8 cellular contexts compared by ENCODE assay signal in the genomic region with DNA sequence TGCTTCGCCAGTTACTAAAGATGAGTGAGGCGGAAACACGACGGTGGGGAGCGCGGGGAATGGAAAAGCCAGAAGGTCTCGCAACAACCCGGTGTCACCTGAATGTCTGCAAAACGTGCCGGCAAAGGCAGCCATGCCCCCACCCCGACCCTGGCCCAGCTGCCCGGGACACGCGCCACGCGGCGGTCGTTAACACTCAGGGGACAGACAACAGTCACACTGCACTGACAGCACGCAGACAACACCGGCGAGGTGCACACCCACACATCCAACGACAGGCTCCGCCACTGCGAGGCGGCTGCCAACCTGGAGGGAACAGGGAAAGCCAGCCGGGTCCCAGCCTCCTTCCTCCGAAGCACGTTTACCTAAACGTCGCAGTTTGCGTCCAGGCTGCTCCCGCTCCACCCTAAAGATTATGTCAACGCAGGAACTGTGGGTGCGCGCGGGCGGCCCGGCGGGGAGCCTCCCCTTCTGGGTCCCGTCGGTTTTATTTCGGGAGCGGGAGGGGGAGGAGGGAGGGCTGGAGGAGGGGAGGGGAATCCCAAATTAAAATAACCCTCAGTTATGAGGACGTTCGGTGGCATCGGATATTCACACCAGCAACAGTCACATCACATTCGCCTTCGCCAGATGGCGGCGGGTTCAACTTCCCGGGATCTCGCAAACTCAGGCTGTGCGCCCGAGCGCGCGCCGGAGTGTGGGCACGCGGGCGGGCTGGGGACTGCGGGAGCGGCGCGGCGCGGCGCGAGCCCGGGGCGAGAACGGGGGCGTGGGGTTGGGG. TPM values are rescaled to one million over a fixed set of nuclear protein-coding genes. Genes with fewer than 3 reads are reported as not detected.
DNase-seq lines count a peak whose midpoint lies in the region; ATAC-seq lines count a peak whose summit lies in the region.

No MANE protein-coding gene starts in this region.

- peak overlapping the region; percentile 78 for H3K27ac ChIP-seq in CD4-positive, CD25-positive, alpha-beta regulatory T cell (ENCODE audit: insufficient read depth, low read length, poor library complexity, severe bottlenecking)
- H3K27ac ChIP-seq in HUES64 (ENCODE audit: low read depth, low read length): no peak overlapping the region

- H3K27me3 ChIP-seq in CD4-positive, CD25-positive, alpha-beta regulatory T cell (ENCODE audit: control insufficient read depth, insufficient read depth, low read length): no peaks in the 10 kb centered on the region
- peaks cover 86% of the 10 kb centered on the region for H3K27me3 ChIP-seq in HUES64 (ENCODE audit: insufficient read depth, low read length)

- H3K9ac ChIP-seq in HUES64 (ENCODE audit: low read depth, low read length): peak overlapping the region; percentile 41; the same call in 1 of the 2 replicates

- H3K4me1 ChIP-seq in CD4-positive, CD25-positive, alpha-beta regulatory T cell (ENCODE audit: control insufficient read depth, insufficient read depth, low read length, poor library complexity, severe bottlenecking): peaks cover 48% of the 10 kb centered on the region
- peaks cover 39% of the 10 kb centered on the region for H3K4me1 ChIP-seq in HUES64 (ENCODE audit: insufficient read depth, low read length)

- WGBS in HUES64: under 1% methylated on average over 72 of the region's 73 CpGs

- peak; percentile 1 to 2 for ATAC-seq in CD4-positive, CD25-positive, alpha-beta regulatory T cell (ENCODE audit: low read depth in 2 of 2)
- ATAC-seq in GM19467 (IDR thresholded peaks at IDR 0.05; ENCODE audit: unreplicated experiment) (peak; percentile 5), left cardiac atrium (peak; percentile 16 to 20), HG03097 (IDR thresholded peaks at IDR 0.05; ENCODE audit: low FRiP score, unreplicated experiment) (no peak)
- no peak for ATAC-seq in activated naive CD8-positive, alpha-beta T cell treated with anti-CD3 and anti-CD28 coated beads, Interleukin-2, amount 10 ng/mL, durations not matched to agents 7 days and 5 days (ENCODE audit: low read depth)

- POLR2A ChIA-PET in activated naive CD8-positive, alpha-beta T cell treated with anti-CD3 and anti-CD28 coated beads, Interleukin-2, amount 10 ng/mL, durations not matched to agents 7 days and 5 days (lab: Charles Lee): interaction anchor here (0.6 to 3.2 kb wide), 6 partner anchors 38 to 725 kb away, joined by 3 to 41 read pairs (median 7); no protein-coding TSS in a partner anchor

- peak overlapping the region; percentile 85 for H3K4me3 ChIP-seq in CD4-positive, CD25-positive, alpha-beta regulatory T cell (ENCODE audit: low read depth, low read length)
- peak overlapping the region; percentile 74 for H3K4me3 ChIP-seq in HUES64 (ENCODE audit: low read length)

- H3K4me3 Mint-ChIP-seq in CD4-positive, CD25-positive, alpha-beta regulatory T cell: peak overlapping the region; percentile 95 to 100 (median 98)
- H3K4me3 Mint-ChIP-seq in activated naive CD8-positive, alpha-beta T cell treated with anti-CD3 and anti-CD28 coated beads, Interleukin-2, amount 10 ng/mL, durations not matched to agents 7 days and 5 days: peak overlapping the region; percentile 94

- peak overlapping the region; percentile 94 to 100 (median 98) for H3K27ac Mint-ChIP-seq in CD4-positive, CD25-positive, alpha-beta regulatory T cell
- H3K27ac Mint-ChIP-seq in activated naive CD8-positive, alpha-beta T cell treated with anti-CD3 and anti-CD28 coated beads, Interleukin-2, amount 10 ng/mL, durations not matched to agents 7 days and 5 days: peak overlapping the region; percentile 87

- peaks cover 34 to 64% (median 45%) of the 10 kb centered on the region in 4 donors for H3K4me1 Mint-ChIP-seq in CD4-positive, CD25-positive, alpha-beta regulatory T cell
- H3K4me1 Mint-ChIP-seq in activated naive CD8-positive, alpha-beta T cell treated with anti-CD3 and anti-CD28 coated beads, Interleukin-2, amount 10 ng/mL, durations not matched to agents 7 days and 5 days: peaks cover 41% of the 10 kb centered on the region

- H3K36me3 Mint-ChIP-seq in CD4-positive, CD25-positive, alpha-beta regulatory T cell: no peaks in the 10 kb centered on the region
- H3K36me3 Mint-ChIP-seq in activated naive CD8-positive, alpha-beta T cell treated with anti-CD3 and anti-CD28 coated beads, Interleukin-2, amount 10 ng/mL, durations not matched to agents 7 days and 5 days: peaks cover 9% of the 10 kb centered on the region

- peak; percentile 7 to 64 (median 44) for DNase-seq in CD4-positive, CD25-positive, alpha-beta regulatory T cell
- DNase-seq in SK-N-DZ (ENCODE audit: low spot score) (peak; percentile 43), left cardiac atrium (peak; percentile 60), putamen (ENCODE audit: low spot score) (peak; percentile 52)
- DNase-seq in activated naive CD8-positive, alpha-beta T cell treated with anti-CD3 and anti-CD28 coated beads, Interleukin-2, amount 10 ng/mL, durations not matched to agents 7 days and 5 days: peak; percentile 62

- H3K27me3 Mint-ChIP-seq in CD4-positive, CD25-positive, alpha-beta regulatory T cell: peaks cover 23% of the 10 kb centered on the region
- H3K27me3 Mint-ChIP-seq in activated naive CD8-positive, alpha-beta T cell treated with anti-CD3 and anti-CD28 coated beads, Interleukin-2, amount 10 ng/mL, durations not matched to agents 7 days and 5 days: peaks cover 33% of the 10 kb centered on the region

- H3K36me3 ChIP-seq in CD4-positive, CD25-positive, alpha-beta regulatory T cell (ENCODE audit: control insufficient read depth, insufficient read depth, low read length): no peaks in the 10 kb centered on the region
- H3K36me3 ChIP-seq in HUES64 (ENCODE audit: insufficient read depth, low read length): no peaks in the 10 kb centered on the region

- intact Hi-C loops in left cardiac atrium (cut with DNase I): loop anchor here in 1 of 2 donors (10.0 kb wide), 1 partner anchor 267 kb away; no protein-coding TSS in a partner anchor

- peaks cover 0 to 1% (median 0%) of the 10 kb centered on the region in 7 donors for H3K9me3 Mint-ChIP-seq in CD4-positive, CD25-positive, alpha-beta regulatory T cell
- H3K9me3 Mint-ChIP-seq in activated naive CD8-positive, alpha-beta T cell treated with anti-CD3 and anti-CD28 coated beads, Interleukin-2, amount 10 ng/mL, durations not matched to agents 7 days and 5 days: no peaks in the 10 kb centered on the region

- H3K9me3 ChIP-seq in CD4-positive, CD25-positive, alpha-beta regulatory T cell (ENCODE audit: control insufficient read depth in 2 of 2, low read length in 2 of 2): no peaks in the 10 kb centered on the region
- H3K9me3 ChIP-seq in HUES64 (ENCODE audit: insufficient read depth, low read depth, low read length): no peaks in the 10 kb centered on the region

RNA-seq across cellular contexts. Expression of gene PTGR3, which starts 0.7 kb away (rescaled TPM):
- total RNA-seq in CD4-positive, CD25-positive, alpha-beta regulatory T cell: 25.5 TPM
- 10 to 100 TPM; 18.6 to 33.3 (median 25.8) TPM for polyA plus RNA-seq in CD4-positive, CD25-positive, alpha-beta regulatory T cell
- 4.1 TPM for polyA plus RNA-seq in HUES64 (2013, experiment 1 of 2)
- polyA plus RNA-seq in HUES64 (2013, experiment 2 of 2): 5.3 TPM
- polyA plus RNA-seq in SK-N-DZ (2014; cell fraction: cytosol; rRNA removed): 10.7 and 11.7 TPM in 2 replicates
- 20.6 and 21.6 TPM in 2 replicates for polyA plus RNA-seq in SK-N-DZ (2014; cell fraction: nucleus; rRNA removed)
- total RNA-seq in activated naive CD8-positive, alpha-beta T cell treated with anti-CD3 and anti-CD28 coated beads, Interleukin-2, amount 10 ng/mL, durations not matched to agents 7 days and 5 days: 10 to 100 TPM; 36.6 to 37.2 TPM
- total RNA-seq in left cardiac atrium: 10 to 100 TPM; 33.8 to 51.1 TPM

RNA-seq across cellular contexts. Expression of gene TSHZ1, which starts 2.4 kb away (rescaled TPM):
- 16.4 TPM for total RNA-seq in CD4-positive, CD25-positive, alpha-beta regulatory T cell
- polyA plus RNA-seq in CD4-positive, CD25-positive, alpha-beta regulatory T cell: 1 to 10 TPM; 1.1 to 2.4 (median 1.4) TPM
- polyA plus RNA-seq in HUES64 (2013, experiment 1 of 2): 1.7 TPM
- polyA plus RNA-seq in HUES64 (2013, experiment 2 of 2): 3.4 TPM
- polyA plus RNA-seq in SK-N-DZ (2014; cell fraction: cytosol; rRNA removed): 6.2 and 6.4 TPM in 2 replicates
- polyA plus RNA-seq in SK-N-DZ (2014; cell fraction: nucleus; rRNA removed): 4.3 and 4.4 TPM in 2 replicates
- total RNA-seq in activated naive CD8-positive, alpha-beta T cell treated with anti-CD3 and anti-CD28 coated beads, Interleukin-2, amount 10 ng/mL, durations not matched to agents 7 days and 5 days: 10 to 100 TPM; 23.7 to 25.2 TPM
- 10 to 100 TPM; 14.0 to 22.6 TPM for total RNA-seq in left cardiac atrium

Comparison
In these comparisons a context has a peak if more than half of its experiments do, and no peak if none do; other contexts are left out.
1. ATAC-seq: peak in CD4-positive, CD25-positive, alpha-beta regulatory T cell (2 of 2), GM19467 (single experiment) and left cardiac atrium (2 of 2); none in activated naive CD8-positive, alpha-beta T cell treated with anti-CD3 and anti-CD28 coated beads, Interleukin-2, amount 10 ng/mL, durations not matched to agents 7 days and 5 days (single experiment) and HG03097 (single experiment).
2. Peak in every context shown above with its lines, with median percentiles within 50 percentile points of each other: DNase-seq.